ENCODE assay signal across 8 cellular contexts in genomic region chr10:17428616-17429097, GRCh38. TPM values are rescaled to one million over a fixed set of nuclear protein-coding genes. Genes with fewer than 3 reads are reported as not detected.
DNase-seq lines count a peak whose midpoint lies in the region; ATAC-seq and TF ChIP-seq lines count a peak whose summit lies in the region.

No MANE protein-coding gene starts in this region.

- H3K9me3 Mint-ChIP-seq in T-helper 2 cell treated with Interferon-gamma antibody and Interleukin-4, amounts not matched to agents 5 μg/mL and 100 μg/mL, for 36 hours: no peaks in the 10 kb centered on the region
- no peaks in the 10 kb centered on the region for H3K9me3 Mint-ChIP-seq in activated naive CD8-positive, alpha-beta T cell treated with anti-CD3 and anti-CD28 coated beads for 36 hours
- no peaks in the 10 kb centered on the region for H3K9me3 Mint-ChIP-seq in chondrocyte (ENCODE audit: low read depth)

- peaks cover 64% of the 10 kb centered on the region for H3K4me1 Mint-ChIP-seq in T-helper 2 cell treated with Interferon-gamma antibody and Interleukin-4, amounts not matched to agents 5 μg/mL and 100 μg/mL, for 36 hours (ENCODE audit: low read depth)
- H3K4me1 Mint-ChIP-seq in activated naive CD8-positive, alpha-beta T cell treated with anti-CD3 and anti-CD28 coated beads for 36 hours: peaks cover 66% of the 10 kb centered on the region
- H3K4me1 Mint-ChIP-seq in chondrocyte (ENCODE audit: low read depth): peaks cover 10% of the 10 kb centered on the region

- peak overlapping the region; percentile 96 for H3K27ac Mint-ChIP-seq in T-helper 2 cell treated with Interferon-gamma antibody and Interleukin-4, amounts not matched to agents 5 μg/mL and 100 μg/mL, for 36 hours
- peak overlapping the region; percentile 21 for H3K27ac Mint-ChIP-seq in activated naive CD8-positive, alpha-beta T cell treated with anti-CD3 and anti-CD28 coated beads for 36 hours
- H3K27ac Mint-ChIP-seq in chondrocyte (ENCODE audit: unreplicated experiment): no peak overlapping the region

- peak overlapping the region; percentile 76 for H3K4me3 Mint-ChIP-seq in T-helper 2 cell treated with Interferon-gamma antibody and Interleukin-4, amounts not matched to agents 5 μg/mL and 100 μg/mL, for 36 hours
- H3K4me3 Mint-ChIP-seq in activated naive CD8-positive, alpha-beta T cell treated with anti-CD3 and anti-CD28 coated beads for 36 hours: peak overlapping the region; percentile 69
- H3K4me3 Mint-ChIP-seq in chondrocyte (ENCODE audit: unreplicated experiment): no peak overlapping the region

- TF ChIP-seq CTCF in chondrocyte (IDR thresholded peaks at IDR 0.05): no peak

- peak; percentile 67 for ATAC-seq in GM21619 (IDR thresholded peaks at IDR 0.05; ENCODE audit: unreplicated experiment)

- DNase-seq in T-helper 2 cell treated with Interferon-gamma antibody and Interleukin-4, amounts not matched to agents 5 μg/mL and 100 μg/mL, for 36 hours (ENCODE audit: low spot score): peak; percentile 68
- peak; percentile 60 for DNase-seq in activated naive CD8-positive, alpha-beta T cell treated with anti-CD3 and anti-CD28 coated beads for 36 hours
- DNase-seq in stimulated activated CD8-positive, alpha-beta memory T cell treated with anti-CD3 and anti-CD28 coated beads, Interleukin-4, amount 100 ng/mL, for 24 hours (ENCODE audit: low read depth): peak; percentile 39
- DNase-seq in NCI-H1092 (lab: John Stamatoyannopoulos, UW) (no peak), chondrocyte (ENCODE audit: low spot score) (no peak), kidney glomerular epithelial cell (lab: John Stamatoyannopoulos, UW) (no peak), GM19240 (ENCODE audit: insufficient read length, low spot score) (no peak)

- peaks cover 4% of the 10 kb centered on the region for H3K36me3 Mint-ChIP-seq in T-helper 2 cell treated with Interferon-gamma antibody and Interleukin-4, amounts not matched to agents 5 μg/mL and 100 μg/mL, for 36 hours (ENCODE audit: low read depth)
- peaks cover 2% of the 10 kb centered on the region for H3K36me3 Mint-ChIP-seq in activated naive CD8-positive, alpha-beta T cell treated with anti-CD3 and anti-CD28 coated beads for 36 hours
- H3K36me3 Mint-ChIP-seq in chondrocyte (ENCODE audit: low read depth): no peaks in the 10 kb centered on the region

- H3K27me3 Mint-ChIP-seq in T-helper 2 cell treated with Interferon-gamma antibody and Interleukin-4, amounts not matched to agents 5 μg/mL and 100 μg/mL, for 36 hours (ENCODE audit: low read depth): peaks cover 11% of the 10 kb centered on the region
- H3K27me3 Mint-ChIP-seq in activated naive CD8-positive, alpha-beta T cell treated with anti-CD3 and anti-CD28 coated beads for 36 hours: peaks cover 6% of the 10 kb centered on the region
- peaks cover 8% of the 10 kb centered on the region for H3K27me3 Mint-ChIP-seq in chondrocyte (ENCODE audit: low read depth)

RNA-seq across cellular contexts. Expression of gene ST8SIA6, which starts 25.7 kb away (rescaled TPM):
- total RNA-seq in activated naive CD8-positive, alpha-beta T cell treated with anti-CD3 and anti-CD28 coated beads for 36 hours: not detected
- total RNA-seq in chondrocyte: 0.24 TPM in 1 of 3 replicates, not detected in the others

Comparison
In these comparisons a context has a peak if more than half of its experiments do, and no peak if none do; other contexts are left out.
1. DNase-seq: peak in T-helper 2 cell treated with Interferon-gamma antibody and Interleukin-4, amounts not matched to agents 5 μg/mL and 100 μg/mL, for 36 hours (single experiment), activated naive CD8-positive, alpha-beta T cell treated with anti-CD3 and anti-CD28 coated beads for 36 hours (single experiment) and stimulated activated CD8-positive, alpha-beta memory T cell treated with anti-CD3 and anti-CD28 coated beads, Interleukin-4, amount 100 ng/mL, for 24 hours (single experiment); none in NCI-H1092 (single experiment), chondrocyte (single experiment), kidney glomerular epithelial cell (single experiment) and GM19240 (single experiment).